ENCODE assay signal across 23 cellular contexts in the genomic region with DNA sequence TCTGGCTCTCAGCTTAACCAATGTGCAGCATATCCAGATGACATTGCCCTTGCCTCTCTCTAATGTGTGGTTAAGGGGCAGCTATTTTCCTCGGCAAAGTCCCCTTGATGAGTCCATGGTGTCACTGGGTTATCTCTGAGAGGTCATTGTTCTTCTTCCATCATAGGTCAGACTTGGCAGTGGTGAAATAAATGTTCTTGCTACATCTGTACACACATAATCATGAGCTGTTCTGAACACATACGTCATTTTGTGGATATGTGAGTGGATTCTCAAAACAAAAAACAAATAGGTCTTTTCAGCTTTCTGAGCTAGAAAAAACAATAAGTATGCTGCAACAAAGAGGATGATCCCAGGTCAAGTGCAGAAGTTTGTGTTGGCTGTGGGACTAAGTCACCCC.
"Had no signal": no experiment of that assay in that cellular context is flagged by ENCODE, and none has a peak within 500 bp of the region (broad histone marks: within the 10 kb centered on the region; RNA-seq: fewer than 3 reads in every experiment).

No MANE protein-coding gene starts in this region.

- DNase-seq: activated CD4-positive, alpha-beta T cell treated with anti-CD3 and anti-CD28 coated beads, Interleukin-2, amount 50 U/mL, for 1 hour; activated CD4-positive, CD25-positive, alpha-beta regulatory T cell treated with anti-CD3 and anti-CD28 coated beads, Interleukin-2, amount 50 U/mL, for 72 hours; activated CD8-positive, alpha-beta memory T cell treated with anti-CD3 and anti-CD28 coated beads, Interleukin-2, amount 50 U/mL, for 48 hours; activated effector memory CD4-positive, alpha-beta T cell treated with anti-CD3 and anti-CD28 coated beads, Interleukin-2, amount 50 U/mL, for 16 hours; activated T-cell treated with anti-CD3 and anti-CD28 coated beads, Interleukin-2, amount 50 U/mL, for 72 hours; adrenal gland; endodermal cell; foreskin keratinocyte; kidney glomerular epithelial cell; mesendoderm; stimulated activated CD4-positive, alpha-beta T cell treated with anti-CD3 and anti-CD28 coated beads, Interleukin-12 subunit alpha, Interleukin-12 subunit beta, amount 100 ng/mL, for 4 hours; stimulated activated CD4-positive, alpha-beta T cell treated with anti-CD3 and anti-CD28 coated beads, Interleukin-1b, Interleukin-23, amount 100 ng/mL, for 48 hours; stimulated activated CD8-positive, alpha-beta memory T cell treated with anti-CD3 and anti-CD28 coated beads, Interleukin-4, amount 100 ng/mL, for 48 hours; stimulated activated naive CD4-positive, alpha-beta T cell; T-helper 17 cell had no signal

- H3K27ac ChIP-seq: adrenal gland, cardiac muscle cell, epithelial cell of prostate, foreskin keratinocyte, neutrophil, parathyroid adenoma, tibial nerve, vagina, VCaP had no signal

- H3K9me3 ChIP-seq: adrenal gland, neutrophil, tibial nerve, vagina had no signal

- H3K4me1 ChIP-seq: adrenal gland, foreskin keratinocyte, parathyroid adenoma, tibial nerve, vagina had no signal

- H3K36me3 ChIP-seq: adrenal gland, cardiac muscle cell, neutrophil, tibial nerve, vagina had no signal

- H3K27me3 ChIP-seq: vagina had no signal

- H3K4me3 ChIP-seq: adrenal gland, cardiac muscle cell, tibial nerve, vagina had no signal

- ATAC-seq: activated T-cell treated with anti-CD3 and anti-CD28 coated beads, Interleukin-2, amount 50 U/mL, for 72 hours; foreskin keratinocyte; natural killer cell treated with Interleukin-12 subunit alpha and Interleukin-12 subunit beta and Interleukin-15 and Interleukin-18, amount 100 ng/mL, for 72 hours; T-helper 17 cell had no signal
